9 cellular contexts compared by ENCODE assay signal in the genomic region with DNA sequence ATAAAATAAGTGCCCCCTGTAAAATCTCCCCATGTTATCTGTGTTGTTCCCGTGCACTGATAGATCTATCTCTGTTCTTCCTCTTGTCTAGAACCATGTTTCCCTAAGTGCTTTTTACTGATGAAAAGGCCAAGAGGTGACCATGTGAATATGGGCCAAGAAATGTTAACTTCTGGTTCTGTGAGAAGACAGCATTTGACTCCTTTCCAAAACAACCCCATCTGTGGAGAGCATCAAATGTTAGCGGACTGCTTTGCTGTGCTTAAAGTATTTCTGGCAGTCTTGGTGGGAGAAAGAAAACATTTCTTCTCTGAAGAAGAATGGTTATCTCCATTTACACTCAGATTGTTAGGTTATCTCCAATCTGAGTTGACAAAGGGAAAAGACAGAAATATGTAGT. TPM values are rescaled to one million over a fixed set of nuclear protein-coding genes. Genes with fewer than 3 reads are reported as not detected.
"Had no signal": no experiment of that assay in that cellular context is flagged by ENCODE, and none has a peak within 500 bp of the region (broad histone marks: within the 10 kb centered on the region; RNA-seq: fewer than 3 reads in every experiment).

No MANE protein-coding gene starts in this region.

- H3K27ac ChIP-seq: GM23248, HL-60 had no signal

- H3K4me1 ChIP-seq: HAP-1 had no signal

- H3K4me3 ChIP-seq: GM23248, HAP-1 had no signal

- H3K9me3 ChIP-seq: HAP-1 had no signal

- ATAC-seq: HCT116, HepG2 had no signal

- DNase-seq: GM23248, GOT3, H7, HFFc6 had no signal

RNA-seq across cellular contexts. Expression of gene GUCY1A2, which starts 58.6 kb away (rescaled TPM):
- polyA plus RNA-seq: IgD-negative memory B cell had no signal
